In the genomic region with DNA sequence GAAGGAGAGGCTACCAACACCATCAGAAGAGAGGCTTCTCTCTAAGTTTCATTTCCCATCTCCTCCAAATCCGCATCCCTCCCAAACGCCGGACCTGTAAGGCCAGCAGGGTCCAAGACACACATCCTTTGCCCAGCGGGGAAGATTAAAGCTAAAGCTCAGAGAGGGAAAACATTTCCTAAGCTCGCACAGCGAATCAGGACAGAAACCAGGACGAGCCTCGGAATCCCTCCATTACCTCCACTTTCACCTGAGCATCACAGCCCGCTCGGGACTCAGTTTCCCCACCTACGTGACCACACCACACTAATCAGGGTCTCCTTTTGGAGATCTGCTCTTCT, we compare ENCODE assay signal across 8 cellular contexts. TPM values are rescaled to one million over a fixed set of nuclear protein-coding genes. Genes with fewer than 3 reads are reported as not detected.
A peak's percentile ranks its signal among the peaks of the same experiment; 100 is the strongest.
DNase-seq lines count a peak whose midpoint lies in the region; ATAC-seq and TF ChIP-seq lines count a peak whose summit lies in the region.

No MANE protein-coding gene starts in this region.

- ATAC-seq in HG02759 (IDR thresholded peaks at IDR 0.05; ENCODE audit: unreplicated experiment) = no peak

- H3K79me2 ChIP-seq in MM.1S (ENCODE audit: low read length) (no peaks in the 10 kb centered on the region), neural progenitor cell (ENCODE audit: low read depth) (no peaks in the 10 kb centered on the region)

- peak overlapping the region; percentile 90 for H3K4me2 ChIP-seq in MM.1S (ENCODE audit: low read depth, low read length)
- peak overlapping the region; percentile 97 for H3K4me2 ChIP-seq in neural progenitor cell

- H3F3A ChIP-seq in MM.1S (ENCODE audit: insufficient read depth, low read length) = peaks cover 14% of the 10 kb centered on the region; the same call in 1 of the 2 replicates
- peaks cover 21% of the 10 kb centered on the region for H3F3A ChIP-seq in neural progenitor cell (ENCODE audit: low read depth)

- H4K20me1 ChIP-seq in MM.1S (ENCODE audit: insufficient read depth, low read length) (no peaks in the 10 kb centered on the region), neural progenitor cell (ENCODE audit: low read depth) (peaks cover 8% of the 10 kb centered on the region)

- H3K27ac ChIP-seq in CD4-positive, alpha-beta memory T cell (ENCODE audit: low read depth, low read length) = peak overlapping the region; percentile 98
- H3K27ac ChIP-seq in MM.1S (ENCODE audit: low read length) = peak overlapping the region; percentile 82; the same call in 1 of the 2 replicates
- H3K27ac ChIP-seq in duodenal mucosa (ENCODE audit: low read depth, low read length) = no peak overlapping the region
- H3K27ac ChIP-seq in neural progenitor cell = no peak overlapping the region

- CTCF ChIA-PET in CD4-positive, alpha-beta memory T cell (lab: Charles Lee; ENCODE audit: partially characterized antibody) = interaction anchor here (1.4 to 5.2 kb wide), 6 partner anchors 10 to 250 kb away, joined by 3 to 65 read pairs (median 30); no protein-coding TSS in a partner anchor

- H3K9ac ChIP-seq in MM.1S (ENCODE audit: low read length) (peak overlapping the region; percentile 90), duodenal mucosa (ENCODE audit: low read depth in 1 of 2, low read length in 2 of 2) (peak overlapping the region; percentile 85 to 90), neural progenitor cell (no peak overlapping the region)

- H3K4me3 ChIP-seq in CD4-positive, alpha-beta memory T cell (ENCODE audit: low read length in 2 of 2) = peak overlapping the region; percentile 74 to 100
- peak overlapping the region; percentile 83 for H3K4me3 ChIP-seq in MM.1S (ENCODE audit: low read length)
- peak overlapping the region; percentile 73 to 87 for H3K4me3 ChIP-seq in duodenal mucosa (ENCODE audit: low read depth in 1 of 2, low read length in 2 of 2)
- H3K4me3 ChIP-seq in neural progenitor cell = peak overlapping the region; percentile 70

- H3K9me3 Mint-ChIP-seq in CD4-positive, alpha-beta memory T cell = peaks cover 0 to 37% (median 0%) of the 10 kb centered on the region in 8 donors
- H3K9me3 Mint-ChIP-seq in neural progenitor cell = no peaks in the 10 kb centered on the region

- no peaks in the 10 kb centered on the region for H3K27me3 ChIP-seq in CD4-positive, alpha-beta memory T cell (ENCODE audit: insufficient read depth, low read length)
- H3K27me3 ChIP-seq in MM.1S (replicated peaks; ENCODE audit: insufficient read depth, low read length) (peaks cover 6% of the 10 kb centered on the region), duodenal mucosa (ENCODE audit: control insufficient read depth in 1 of 2, insufficient read depth in 2 of 2, low read length in 2 of 2) (no peaks in the 10 kb centered on the region), neural progenitor cell (peaks cover 28% of the 10 kb centered on the region)

- peaks cover 0 to 43% of the 10 kb centered on the region in 2 donors for H3K36me3 Mint-ChIP-seq in CD4-positive, alpha-beta memory T cell
- no peaks in the 10 kb centered on the region for H3K36me3 Mint-ChIP-seq in neural progenitor cell

- no peaks in the 10 kb centered on the region for H3K36me3 ChIP-seq in CD4-positive, alpha-beta memory T cell (ENCODE audit: insufficient read depth, low read length)
- no peaks in the 10 kb centered on the region for H3K36me3 ChIP-seq in MM.1S (replicated peaks; ENCODE audit: insufficient read depth, low read length)
- H3K36me3 ChIP-seq in duodenal mucosa (ENCODE audit: control insufficient read depth in 1 of 2, insufficient read depth in 2 of 2, low read length in 2 of 2) = no peaks in the 10 kb centered on the region
- H3K36me3 ChIP-seq in neural progenitor cell = no peaks in the 10 kb centered on the region

- intact Hi-C loops in CD4-positive, alpha-beta memory T cell (cut with micrococcal nuclease) = loop anchor here (1.0 kb wide), 1 partner anchor 16 kb away; no protein-coding TSS in a partner anchor

- H3K4me1 ChIP-seq in CD4-positive, alpha-beta memory T cell (ENCODE audit: insufficient read depth, low read length) = peaks cover 27% of the 10 kb centered on the region
- no peaks in the 10 kb centered on the region for H3K4me1 ChIP-seq in MM.1S (ENCODE audit: low read length)
- H3K4me1 ChIP-seq in duodenal mucosa (ENCODE audit: control insufficient read depth in 1 of 2, insufficient read depth in 2 of 2, low read length in 2 of 2) = peaks cover 11 to 26% of the 10 kb centered on the region in 2 donors
- peaks cover 3% of the 10 kb centered on the region for H3K4me1 ChIP-seq in neural progenitor cell

- peaks cover 8 to 53% (median 19%) of the 10 kb centered on the region in 4 donors for H3K4me1 Mint-ChIP-seq in CD4-positive, alpha-beta memory T cell
- H3K4me1 Mint-ChIP-seq in neural progenitor cell = peaks cover 32% of the 10 kb centered on the region

- no peaks in the 10 kb centered on the region for H3K9me3 ChIP-seq in CD4-positive, alpha-beta memory T cell (ENCODE audit: control insufficient read depth in 1 of 2, low read length in 2 of 2)
- H3K9me3 ChIP-seq in MM.1S (replicated peaks; ENCODE audit: insufficient read depth, low read length) (no peaks in the 10 kb centered on the region), duodenal mucosa (ENCODE audit: control insufficient read depth in 1 of 2, low read length in 2 of 2) (no peaks in the 10 kb centered on the region), neural progenitor cell (ENCODE audit: low read depth) (no peaks in the 10 kb centered on the region)

- TF ChIP-seq CTCF in MM.1S (IDR thresholded peaks at IDR 0.05; ENCODE audit: low read length) (no peak), neural progenitor cell (IDR thresholded peaks at IDR 0.05) (no peak)

- peak overlapping the region; percentile 78 to 96 (median 94) for H3K4me3 Mint-ChIP-seq in CD4-positive, alpha-beta memory T cell
- H3K4me3 Mint-ChIP-seq in neural progenitor cell = peak overlapping the region; percentile 92

- peak overlapping the region; percentile 99 to 100 (median 99) for H3K27ac Mint-ChIP-seq in CD4-positive, alpha-beta memory T cell
- H3K27ac Mint-ChIP-seq in neural progenitor cell = peak overlapping the region; percentile 94

- no peak for DNase-seq in CD4-positive, alpha-beta memory T cell
- DNase-seq in MM.1S (no peak), neural progenitor cell (ENCODE audit: low spot score) (peak; percentile 53), NCI-H1105 treated with DMSO at 0.1 percent for 48 hours (lab: John Stamatoyannopoulos, UW) (no peak), OCI-M2 (lab: John Stamatoyannopoulos, UW; ENCODE audit: unreplicated experiment) (no peak), GM03348 (ENCODE audit: low spot score) (no peak)

- H3K9me2 ChIP-seq in MM.1S (replicated peaks; ENCODE audit: insufficient read depth, low read length) = no peaks in the 10 kb centered on the region

- peak overlapping the region; percentile 77 for H2AFZ ChIP-seq in MM.1S (ENCODE audit: low read length)
- H2AFZ ChIP-seq in neural progenitor cell (replicated peaks) = peak overlapping the region; percentile 98

- H3K27me3 Mint-ChIP-seq in CD4-positive, alpha-beta memory T cell = no peaks in the 10 kb centered on the region
- peaks cover 20% of the 10 kb centered on the region for H3K27me3 Mint-ChIP-seq in neural progenitor cell (ENCODE audit: insufficient read depth, low read depth)

- POLR2A ChIA-PET in CD4-positive, alpha-beta memory T cell (lab: Charles Lee; ENCODE audit: partially characterized antibody) = interaction anchor here (0.7 to 8.5 kb wide), 9 partner anchors 8 to 1255 kb away, joined by 3 to 240 read pairs (median 7); partner anchors contain the start of gene RTN2

RNA-seq across cellular contexts. Expression of gene FOSB, which starts 0.7 kb away (rescaled TPM):
- total RNA-seq in CD4-positive, alpha-beta memory T cell = 1 to 10 TPM; 4.2 to 4.7 TPM
- 10 to 100 TPM; 12.5 to 17.1 TPM for polyA plus RNA-seq in CD4-positive, alpha-beta memory T cell
- 2.3 and 5.4 TPM in 2 replicates for total RNA-seq in neural progenitor cell (ENCODE audit: low replicate concordance)

RNA-seq across cellular contexts. Expression of gene RTN2, which starts 29.8 kb away (rescaled TPM):
- total RNA-seq in CD4-positive, alpha-beta memory T cell = 1 to 10 TPM in 1 of 2 experiments, under 1 TPM in 1; 0.14 to 1.1 TPM
- polyA plus RNA-seq in CD4-positive, alpha-beta memory T cell = under 1 TPM in 1 of 2 donors, not detected in 1; 0.48 TPM
- total RNA-seq in neural progenitor cell (ENCODE audit: low replicate concordance) = 4.8 and 10.4 TPM in 2 replicates

RNA-seq across cellular contexts. Expression of gene PPM1N, which starts 31.2 kb away (rescaled TPM):
- 1 to 10 TPM; 5.8 to 7.9 TPM for total RNA-seq in CD4-positive, alpha-beta memory T cell
- polyA plus RNA-seq in CD4-positive, alpha-beta memory T cell = 1 to 10 TPM; 3.7 to 4.0 TPM
- 2.4 and 3.6 TPM in 2 replicates for total RNA-seq in neural progenitor cell (ENCODE audit: low replicate concordance)

RNA-seq across cellular contexts. Expression of gene VASP, which starts 40.2 kb away (rescaled TPM):
- total RNA-seq in CD4-positive, alpha-beta memory T cell = 10 to 100 TPM; 89.8 to 92.8 TPM
- polyA plus RNA-seq in CD4-positive, alpha-beta memory T cell = 10 to 100 TPM; 49.1 to 53.4 TPM
- 32.6 and 62.2 TPM in 2 replicates for total RNA-seq in neural progenitor cell (ENCODE audit: low replicate concordance)

RNA-seq across cellular contexts. Expression of gene ERCC1, which starts 43.4 kb away (rescaled TPM):
- total RNA-seq in CD4-positive, alpha-beta memory T cell = 10 to 100 TPM; 46.6 to 46.9 TPM
- polyA plus RNA-seq in CD4-positive, alpha-beta memory T cell = 10 to 100 TPM; 36.2 to 38.3 TPM
- total RNA-seq in neural progenitor cell (ENCODE audit: low replicate concordance) = 46.0 and 74.5 TPM in 2 replicates

Comparison
In these comparisons a context has a peak if more than half of its experiments do, and no peak if none do; other contexts are left out.
1. H3K27ac ChIP-seq: peak in CD4-positive, alpha-beta memory T cell (single experiment) and MM.1S (single experiment); none in duodenal mucosa (single experiment) and neural progenitor cell (single experiment).
2. Peak in every context shown above with its lines, with median percentiles within 50 percentile points of each other: H3K4me3 ChIP-seq.